In genomic region chr18:3057526-3057925, GRCh38 we compare ENCODE assay signal across 25 cellular contexts. TPM values are rescaled to one million over a fixed set of nuclear protein-coding genes. Genes with fewer than 3 reads are reported as not detected.
DNase-seq lines count a peak whose midpoint lies in the region; ATAC-seq and TF ChIP-seq lines count a peak whose summit lies in the region.
"Had no signal": no experiment of that assay in that cellular context is flagged by ENCODE, and none has a peak within 500 bp of the region (broad histone marks: within the 10 kb centered on the region; RNA-seq: fewer than 3 reads in every experiment).

No MANE protein-coding gene starts in this region.

- peak overlapping the region; percentile 83 for H3K27ac ChIP-seq in CD8-positive, alpha-beta memory T cell (ENCODE audit: low read depth, low read length)
- H3K27ac ChIP-seq in neuronal stem cell (replicated peaks; ENCODE audit: low read length), result no peak overlapping the region
- H3K27ac ChIP-seq in tibial artery, result no peak overlapping the region
- H3K27ac ChIP-seq: cardiac muscle cell, SJCRH30, WERI-Rb-1 had no signal

- no peak overlapping the region for H2BK120ac ChIP-seq in neuronal stem cell (ENCODE audit: low read depth, low read length)

- no peak for DNase-seq in activated CD4-positive, alpha-beta T cell treated with anti-CD3 and anti-CD28 coated beads, Interleukin-2, amount 10 ng/mL, durations not matched to agents 7 days and 5 days
- no peak for DNase-seq in activated CD4-positive, alpha-beta T cell treated with anti-CD3 and anti-CD28 coated beads, Interleukin-2, amount 50 U/mL, for 4 hours
- no peak for DNase-seq in CD8-positive, alpha-beta memory T cell
- DNase-seq in neuronal stem cell (ENCODE audit: low spot score) (no peak), EL (no peak), tibial artery (no peak)
- DNase-seq: activated gamma-delta T cell; anterior cingulate cortex; C1 segment of cervical spinal cord; H7; IMR-90; mammary epithelial cell; NCI-H1417 treated with DMSO at 0.1 percent for 48 hours; NCI-H510A treated with DMSO at 0.1 percent for 48 hours; NK-92 treated with Interleukin-12 subunit alpha and Interleukin-12 subunit beta, amount 100 ng/mL, for 24 hours; SJCRH30; stimulated activated CD4-positive, alpha-beta T cell treated with anti-CD3 and anti-CD28 coated beads, Interleukin-12 subunit alpha, Interleukin-12 subunit beta, amount 100 ng/mL, for 4 hours; stimulated activated CD4-positive, alpha-beta T cell treated with anti-CD3 and anti-CD28 coated beads, Interleukin-4, amount 100 ng/mL, for 4 hours; WERI-Rb-1 had no signal

- H3K4ac ChIP-seq in neuronal stem cell (ENCODE audit: low read length), result no peak overlapping the region

- no peak overlapping the region for H2AFZ ChIP-seq in neuronal stem cell (ENCODE audit: low read length)

- no peak overlapping the region for H2AK5ac ChIP-seq in neuronal stem cell (ENCODE audit: low read depth, low read length)

- no CpG with 5 or more reads among the region's 4 CpGs for WGBS in neuronal stem cell (ENCODE audit: extremely low coverage in 2 of 2, insufficient read length in 2 of 2, insufficient replicate concordance in 1 of 2), 2 donors

- H4K8ac ChIP-seq in neuronal stem cell (ENCODE audit: low read depth, low read length), result no peak overlapping the region

- peaks cover 67% of the 10 kb centered on the region for H3K4me1 Mint-ChIP-seq in activated CD4-positive, alpha-beta T cell treated with anti-CD3 and anti-CD28 coated beads, Interleukin-2, amount 10 ng/mL, durations not matched to agents 7 days and 5 days
- H3K4me1 Mint-ChIP-seq in CD8-positive, alpha-beta memory T cell, result peaks cover 68 to 78% (median 72%) of the 10 kb centered on the region in 3 donors
- H3K4me1 Mint-ChIP-seq in activated T-helper 17 cell treated with anti-CD3 and anti-CD28 coated beads, Interleukin-2, amount 50 U/mL, for 72 hours, result peaks cover 38% of the 10 kb centered on the region

- no peak overlapping the region for H3K4me3 ChIP-seq in CD8-positive, alpha-beta memory T cell (ENCODE audit: low read length)
- H3K4me3 ChIP-seq in neuronal stem cell (ENCODE audit: low read length in 2 of 2) (no peak overlapping the region), tibial artery (no peak overlapping the region)
- H3K4me3 ChIP-seq: cardiac muscle cell, SJCRH30, tibial nerve had no signal

- H3K18ac ChIP-seq in neuronal stem cell (ENCODE audit: low read length), result peak overlapping the region; percentile 27

- H3K4me1 ChIP-seq in CD8-positive, alpha-beta memory T cell (ENCODE audit: insufficient read depth, low read length), result peaks cover 70% of the 10 kb centered on the region
- H3K4me1 ChIP-seq in neuronal stem cell (ENCODE audit: control insufficient read depth in 2 of 2, insufficient read depth in 1 of 2, low read depth in 1 of 2, low read length in 2 of 2) (peaks cover 0 to 5% of the 10 kb centered on the region in 2 donors), tibial artery (peaks cover 0 to 8% (median 1%) of the 10 kb centered on the region in 4 donors)
- H3K4me1 ChIP-seq: SJCRH30 had no signal

- H3K23ac ChIP-seq in neuronal stem cell (ENCODE audit: low read depth, low read length, poor library complexity), result peak overlapping the region; percentile 12

- no peak overlapping the region for H2BK5ac ChIP-seq in neuronal stem cell (ENCODE audit: low read length)

- H3K9ac ChIP-seq in neuronal stem cell (ENCODE audit: low read depth, low read length, poor library complexity), result no peak overlapping the region

- H2BK12ac ChIP-seq in neuronal stem cell (ENCODE audit: low read length), result no peak overlapping the region

- peak overlapping the region; percentile 92 for H3K27ac Mint-ChIP-seq in activated CD4-positive, alpha-beta T cell treated with anti-CD3 and anti-CD28 coated beads, Interleukin-2, amount 10 ng/mL, durations not matched to agents 7 days and 5 days
- peak overlapping the region; percentile 86 to 98 (median 97) for H3K27ac Mint-ChIP-seq in CD8-positive, alpha-beta memory T cell
- peak overlapping the region; percentile 89 for H3K27ac Mint-ChIP-seq in activated T-helper 17 cell treated with anti-CD3 and anti-CD28 coated beads, Interleukin-2, amount 50 U/mL, for 72 hours

- CTCF ChIA-PET in activated CD4-positive, alpha-beta T cell treated with anti-CD3 and anti-CD28 coated beads, Interleukin-2, amount 10 ng/mL, durations not matched to agents 7 days and 5 days (lab: Charles Lee), result interaction anchor here (0.6 to 2.9 kb wide), 4 partner anchors 13 to 63 kb away, joined by 3 to 13 read pairs (median 3); no protein-coding TSS in a partner anchor
- CTCF ChIA-PET in CD8-positive, alpha-beta memory T cell (lab: Charles Lee), result interaction anchor here (2.5 kb wide), 1 partner anchor 63 kb away, joined by 12 read pairs; no protein-coding TSS in a partner anchor

- H3K27me3 Mint-ChIP-seq in activated CD4-positive, alpha-beta T cell treated with anti-CD3 and anti-CD28 coated beads, Interleukin-2, amount 10 ng/mL, durations not matched to agents 7 days and 5 days, result no peaks in the 10 kb centered on the region
- H3K27me3 Mint-ChIP-seq in CD8-positive, alpha-beta memory T cell, result no peaks in the 10 kb centered on the region
- H3K27me3 Mint-ChIP-seq in activated T-helper 17 cell treated with anti-CD3 and anti-CD28 coated beads, Interleukin-2, amount 50 U/mL, for 72 hours, result no peaks in the 10 kb centered on the region
- H3K27me3 Mint-ChIP-seq: dendritic cell treated with granulocyte-macrophage colony-stimulating factor and Interleukin-4, amounts not matched to agents 40 ng/mL and 50 ng/mL, for 4 days; stimulated activated naive CD8-positive, alpha-beta T cell treated with anti-CD3 and anti-CD28 coated beads, Interleukin-15, Interleukin-2, amounts not matched to agents 100 ng/mL and 50 ng/mL, for 24 hours had no signal

- peaks cover 13% of the 10 kb centered on the region for H3K36me3 Mint-ChIP-seq in activated CD4-positive, alpha-beta T cell treated with anti-CD3 and anti-CD28 coated beads, Interleukin-2, amount 10 ng/mL, durations not matched to agents 7 days and 5 days (ENCODE audit: low read depth)
- H3K36me3 Mint-ChIP-seq in CD8-positive, alpha-beta memory T cell, result peaks cover 2 to 13% (median 7%) of the 10 kb centered on the region in 3 donors
- peaks cover 14% of the 10 kb centered on the region for H3K36me3 Mint-ChIP-seq in activated T-helper 17 cell treated with anti-CD3 and anti-CD28 coated beads, Interleukin-2, amount 50 U/mL, for 72 hours (ENCODE audit: low read depth)

- H3K36me3 ChIP-seq in CD8-positive, alpha-beta memory T cell (ENCODE audit: insufficient read depth, low read length), result no peaks in the 10 kb centered on the region
- peaks cover 0 to 2% of the 10 kb centered on the region in 2 donors for H3K36me3 ChIP-seq in neuronal stem cell (replicated peaks in 1 of 2; ENCODE audit: control insufficient read depth in 2 of 2, insufficient read depth in 2 of 2, low read length in 2 of 2)
- H3K36me3 ChIP-seq in tibial artery, result no peaks in the 10 kb centered on the region
- H3K36me3 ChIP-seq: cardiac muscle cell, SJCRH30, tibial nerve, WERI-Rb-1 had no signal

- H3K4me3 Mint-ChIP-seq in activated CD4-positive, alpha-beta T cell treated with anti-CD3 and anti-CD28 coated beads, Interleukin-2, amount 10 ng/mL, durations not matched to agents 7 days and 5 days, result no peak overlapping the region
- H3K4me3 Mint-ChIP-seq in CD8-positive, alpha-beta memory T cell, result no peak overlapping the region
- H3K4me3 Mint-ChIP-seq in activated T-helper 17 cell treated with anti-CD3 and anti-CD28 coated beads, Interleukin-2, amount 50 U/mL, for 72 hours, result peak overlapping the region; percentile 90
- H3K4me3 Mint-ChIP-seq: dendritic cell treated with granulocyte-macrophage colony-stimulating factor and Interleukin-4, amounts not matched to agents 40 ng/mL and 50 ng/mL, for 4 days; stimulated activated naive CD8-positive, alpha-beta T cell treated with anti-CD3 and anti-CD28 coated beads, Interleukin-15, Interleukin-2, amounts not matched to agents 100 ng/mL and 50 ng/mL, for 24 hours had no signal

- no peak overlapping the region for H3K4me2 ChIP-seq in neuronal stem cell (ENCODE audit: insufficient read depth, low read length, poor library complexity, severe bottlenecking)

- intact Hi-C loops in tibial artery (cut with DNase I; ENCODE audit: low total_unique reads), result no loop called here

- no peak overlapping the region for H4K91ac ChIP-seq in neuronal stem cell (ENCODE audit: low read depth, low read length, poor library complexity)

- H3K79me1 ChIP-seq in neuronal stem cell (ENCODE audit: low read depth, low read length), result no peaks in the 10 kb centered on the region

- no peak for ATAC-seq in activated T-helper 17 cell treated with anti-CD3 and anti-CD28 coated beads, Interleukin-2, amount 50 U/mL, for 72 hours (replicated peaks)
- no peak for ATAC-seq in HG03139 (IDR thresholded peaks at IDR 0.05; ENCODE audit: unreplicated experiment)

- no peak for TF ChIP-seq CTCF in tibial artery (IDR thresholded peaks at IDR 0.05)

- no peak overlapping the region for H3K14ac ChIP-seq in neuronal stem cell (ENCODE audit: low read length)

- peak overlapping the region; percentile 16 for H2BK15ac ChIP-seq in neuronal stem cell (ENCODE audit: low read length)

- H3K9me3 Mint-ChIP-seq in activated CD4-positive, alpha-beta T cell treated with anti-CD3 and anti-CD28 coated beads, Interleukin-2, amount 10 ng/mL, durations not matched to agents 7 days and 5 days, result peaks cover 11% of the 10 kb centered on the region
- H3K9me3 Mint-ChIP-seq in CD8-positive, alpha-beta memory T cell, result no peaks in the 10 kb centered on the region
- no peaks in the 10 kb centered on the region for H3K9me3 Mint-ChIP-seq in activated T-helper 17 cell treated with anti-CD3 and anti-CD28 coated beads, Interleukin-2, amount 50 U/mL, for 72 hours

- no peaks in the 10 kb centered on the region for H3K9me3 ChIP-seq in CD8-positive, alpha-beta memory T cell (ENCODE audit: low read length)
- peaks cover 0 to 10% of the 10 kb centered on the region in 2 donors for H3K9me3 ChIP-seq in neuronal stem cell (replicated peaks in 1 of 2; ENCODE audit: control insufficient read depth in 2 of 2, insufficient read depth in 1 of 2, low read depth in 1 of 2, low read length in 2 of 2)
- no peaks in the 10 kb centered on the region for H3K9me3 ChIP-seq in tibial artery
- H3K9me3 ChIP-seq: SJCRH30, tibial nerve had no signal

- POLR2A ChIA-PET in activated CD4-positive, alpha-beta T cell treated with anti-CD3 and anti-CD28 coated beads, Interleukin-2, amount 10 ng/mL, durations not matched to agents 7 days and 5 days (lab: Charles Lee), result no interaction called here
- POLR2A ChIA-PET in CD8-positive, alpha-beta memory T cell (lab: Charles Lee), result no interaction called here

- H3K27me3 ChIP-seq in CD8-positive, alpha-beta memory T cell (ENCODE audit: insufficient read depth, low read length, poor library complexity, severe bottlenecking), result no peaks in the 10 kb centered on the region
- no peaks in the 10 kb centered on the region for H3K27me3 ChIP-seq in neuronal stem cell (ENCODE audit: control insufficient read depth in 3 of 3, insufficient read depth in 3 of 3, low read depth in 1 of 3, low read length in 3 of 3)
- H3K27me3 ChIP-seq in tibial artery, result no peaks in the 10 kb centered on the region
- H3K27me3 ChIP-seq: cardiac muscle cell, SJCRH30, tibial nerve had no signal

RNA-seq across cellular contexts. Expression of gene LPIN2, which starts 44.6 kb away (rescaled TPM):
- 100 to 1,000 TPM in 1 of 2 experiments, 10 to 100 TPM in 1; 99.6 to 106 TPM for total RNA-seq in activated CD4-positive, alpha-beta T cell treated with anti-CD3 and anti-CD28 coated beads, Interleukin-2, amount 10 ng/mL, durations not matched to agents 7 days and 5 days
- total RNA-seq in CD8-positive, alpha-beta memory T cell, result 10 to 100 TPM; 82.9 to 83.2 TPM
- 68.6 TPM for polyA plus RNA-seq in CD8-positive, alpha-beta memory T cell
- 10 to 100 TPM; 45.8 to 78.1 TPM for total RNA-seq in activated T-helper 17 cell treated with anti-CD3 and anti-CD28 coated beads, Interleukin-2, amount 50 U/mL, for 72 hours
- polyA plus RNA-seq in neuronal stem cell (2013, experiment 1 of 2), result 15.7 TPM
- 15.9 TPM for polyA plus RNA-seq in neuronal stem cell (2013, experiment 2 of 2)
